1 cellular context compared by ENCODE assay signal in the genomic region with DNA sequence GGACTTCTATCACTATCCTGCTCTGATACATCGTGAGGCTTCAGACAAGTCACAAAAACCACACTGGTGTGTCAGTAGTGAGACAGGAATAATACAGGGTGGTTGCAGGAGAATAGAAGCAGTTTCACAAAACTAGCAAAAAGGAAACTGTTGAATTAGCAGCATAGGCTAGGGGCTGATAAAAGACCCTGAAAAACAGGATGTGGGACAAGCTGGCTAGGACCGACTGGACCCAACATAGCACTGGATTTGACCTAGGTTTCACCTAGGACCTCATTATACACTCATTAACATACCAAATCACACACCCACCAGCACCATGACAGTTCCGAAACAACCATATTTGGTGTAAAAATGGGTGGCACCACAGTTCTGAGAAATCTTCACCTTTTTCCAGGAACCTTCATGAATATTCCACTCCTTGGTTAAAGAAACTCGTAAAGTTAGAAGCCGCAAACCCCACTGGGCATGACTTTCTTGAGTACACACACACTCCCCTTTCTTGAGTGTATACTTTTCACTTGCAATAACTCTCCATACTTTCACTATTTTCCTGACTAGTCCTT.
A peak's percentile ranks its signal among the peaks of the same experiment; 100 is the strongest.
TF ChIP-seq lines count a peak whose summit lies in the region.

No MANE protein-coding gene starts in this region.

TF ChIP-seq in K562, 482 proteins besides CTCF, POLR2A, EP300 and RAD21 (continued from another document):
- TF ChIP-seq, protein P1, sequence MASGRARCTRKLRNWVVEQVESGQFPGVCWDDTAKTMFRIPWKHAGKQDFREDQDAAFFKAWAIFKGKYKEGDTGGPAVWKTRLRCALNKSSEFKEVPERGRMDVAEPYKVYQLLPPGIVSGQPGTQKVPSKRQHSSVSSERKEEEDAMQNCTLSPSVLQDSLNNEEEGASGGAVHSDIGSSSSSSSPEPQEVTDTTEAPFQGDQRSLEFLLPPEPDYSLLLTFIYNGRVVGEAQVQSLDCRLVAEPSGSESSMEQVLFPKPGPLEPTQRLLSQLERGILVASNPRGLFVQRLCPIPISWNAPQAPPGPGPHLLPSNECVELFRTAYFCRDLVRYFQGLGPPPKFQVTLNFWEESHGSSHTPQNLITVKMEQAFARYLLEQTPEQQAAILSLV (tag; IDR thresholded peaks at IDR 0.05), result no peak
- TF ChIP-seq NR2C1 (IDR thresholded peaks at IDR 0.05) (no peak), NR2C1 (tag; IDR thresholded peaks at IDR 0.05) (peak; percentile 5; the same call in 1 of the 2 replicates), ZNF146 (CRISPR knock-in tag; IDR thresholded peaks at IDR 0.05; ENCODE audit: unreplicated experiment) (peak; percentile 49), RNF2 (IDR thresholded peaks at IDR 0.05) (peak; percentile 71; the same call in 1 of the 2 replicates), ELF4 (CRISPR knock-in tag; IDR thresholded peaks at IDR 0.05) (0 out of 2 replicates have a peak, but pooled peaks have one; percentile 16), EWSR1 (IDR thresholded peaks at IDR 0.05; ENCODE audit: borderline replicate concordance, low read depth, partially characterized antibody) (no peak), SMARCB1 (IDR thresholded peaks at IDR 0.05; ENCODE audit: insufficient read length, low read depth) (no peak), NRF1 (conservative IDR thresholded peaks at IDR 0.05 in 1 of 2, IDR thresholded peaks at IDR 0.05 in 1 of 2) (peak in 1 of 2 experiments; percentile 18; a peak in 1 of 4 replicates), TCF3 (CRISPR knock-in tag; IDR thresholded peaks at IDR 0.05) (peak; percentile 45; the same call in 1 of the 2 replicates), GTF2F1 (IDR thresholded peaks at IDR 0.05; ENCODE audit: low read depth, low read length) (no peak), ETV5 (CRISPR knock-in tag; IDR thresholded peaks at IDR 0.05; ENCODE audit: low read depth) (peak; percentile 90; the same call in 1 of the 2 replicates), GATAD2A (IDR thresholded peaks at IDR 0.05) (no peak), CEBPG (CRISPR knock-in tag; IDR thresholded peaks at IDR 0.05) (no peak), CEBPG (tag; conservative IDR thresholded peaks at IDR 0.05 in 1 of 2, IDR thresholded peaks at IDR 0.05 in 1 of 2) (0 out of 4 replicates have a peak, but pooled peaks of 1 of the 2 experiments have one; percentile 23), DIDO1 (tag; IDR thresholded peaks at IDR 0.05; ENCODE audit: low read depth) (peak; percentile 37; the same call in 1 of the 2 replicates), FOSL1 (tag; conservative IDR thresholded peaks at IDR 0.05) (peak; percentile 60; the same call in 1 of the 2 replicates), JUND (IDR thresholded peaks at IDR 0.05; ENCODE audit: borderline replicate concordance, low read depth, low read length) (no peak), JUND (tag; IDR thresholded peaks at IDR 0.05; ENCODE audit: borderline replicate concordance, low read depth, low read length) (peak; percentile 36; the same call in 1 of the 3 replicates), SOX6 (IDR thresholded peaks at IDR 0.05) (0 out of 2 replicates have a peak, but pooled peaks have one; percentile 24), TEAD4 (IDR thresholded peaks at IDR 0.05; ENCODE audit: low read length) (peak; percentile 43; the same call in 1 of the 2 replicates), TEAD4 (CRISPR knock-in tag; IDR thresholded peaks at IDR 0.05; ENCODE audit: borderline replicate concordance) (no peak), ATF7 (IDR thresholded peaks at IDR 0.05) (peak; percentile 54; the same call in 1 of the 2 replicates), ERF (CRISPR knock-in tag; IDR thresholded peaks at IDR 0.05) (0 out of 2 replicates have a peak, but pooled peaks have one; percentile 29), ESRRA (IDR thresholded peaks at IDR 0.05; ENCODE audit: borderline replicate concordance, low read depth) (peak; percentile 77), SRF (CRISPR knock-in tag; IDR thresholded peaks at IDR 0.05) (peak; percentile 89 to 98), ZNF766 (CRISPR knock-in tag; conservative IDR thresholded peaks at IDR 0.05) (0 out of 2 replicates have a peak, but pooled peaks have one; percentile 38), ETV1 (tag; conservative IDR thresholded peaks at IDR 0.05; ENCODE audit: low read depth) (peak; percentile 80), NR2C2 (CRISPR knock-in tag; IDR thresholded peaks at IDR 0.05) (no peak), NR2C2 (tag; IDR thresholded peaks at IDR 0.05) (peak; percentile 51; the same call in 1 of the 2 replicates), SRSF1 (IDR thresholded peaks at IDR 0.05; ENCODE audit: low read depth, low read length) (no peak), MEF2D (tag; conservative IDR thresholded peaks at IDR 0.05; ENCODE audit: low read depth) (peak; percentile 50), RFX7 (CRISPR knock-in tag; IDR thresholded peaks at IDR 0.05) (0 out of 2 replicates have a peak, but pooled peaks have one; percentile 17), RBFOX2 (IDR thresholded peaks at IDR 0.05; ENCODE audit: low read depth, low read length) (peak; percentile 53), STAT5A (IDR thresholded peaks at IDR 0.05; ENCODE audit: borderline replicate concordance, low read length) (peak; percentile 96), ZNF584 (CRISPR knock-in tag; IDR thresholded peaks at IDR 0.05; ENCODE audit: low read depth) (peak; percentile 28; the same call in 1 of the 2 replicates), POLR2H (tag; IDR thresholded peaks at IDR 0.05; ENCODE audit: low read depth) (peak; percentile 80), CHD1 (IDR thresholded peaks at IDR 0.05; ENCODE audit: low read length) (no peak), SPI1 (IDR thresholded peaks at IDR 0.05; ENCODE audit: borderline replicate concordance, low read depth, low read length) (peak; percentile 51; the same call in 1 of the 2 replicates), TRIM28 (IDR thresholded peaks at IDR 0.05) (no peak)
- TF ChIP-seq, protein P2, sequence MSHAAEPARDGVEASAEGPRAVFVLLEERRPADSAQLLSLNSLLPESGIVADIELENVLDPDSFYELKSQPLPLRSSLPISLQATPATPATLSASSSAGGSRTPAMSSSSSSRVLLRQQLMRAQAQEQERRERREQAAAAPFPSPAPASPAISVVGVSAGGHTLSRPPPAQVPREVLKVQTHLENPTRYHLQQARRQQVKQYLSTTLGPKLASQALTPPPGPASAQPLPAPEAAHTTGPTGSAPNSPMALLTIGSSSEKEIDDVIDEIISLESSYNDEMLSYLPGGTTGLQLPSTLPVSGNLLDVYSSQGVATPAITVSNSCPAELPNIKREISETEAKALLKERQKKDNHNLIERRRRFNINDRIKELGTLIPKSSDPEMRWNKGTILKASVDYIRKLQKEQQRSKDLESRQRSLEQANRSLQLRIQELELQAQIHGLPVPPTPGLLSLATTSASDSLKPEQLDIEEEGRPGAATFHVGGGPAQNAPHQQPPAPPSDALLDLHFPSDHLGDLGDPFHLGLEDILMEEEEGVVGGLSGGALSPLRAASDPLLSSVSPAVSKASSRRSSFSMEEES (CRISPR knock-in tag; IDR thresholded peaks at IDR 0.05), result no peak
- TF ChIP-seq, protein P3, sequence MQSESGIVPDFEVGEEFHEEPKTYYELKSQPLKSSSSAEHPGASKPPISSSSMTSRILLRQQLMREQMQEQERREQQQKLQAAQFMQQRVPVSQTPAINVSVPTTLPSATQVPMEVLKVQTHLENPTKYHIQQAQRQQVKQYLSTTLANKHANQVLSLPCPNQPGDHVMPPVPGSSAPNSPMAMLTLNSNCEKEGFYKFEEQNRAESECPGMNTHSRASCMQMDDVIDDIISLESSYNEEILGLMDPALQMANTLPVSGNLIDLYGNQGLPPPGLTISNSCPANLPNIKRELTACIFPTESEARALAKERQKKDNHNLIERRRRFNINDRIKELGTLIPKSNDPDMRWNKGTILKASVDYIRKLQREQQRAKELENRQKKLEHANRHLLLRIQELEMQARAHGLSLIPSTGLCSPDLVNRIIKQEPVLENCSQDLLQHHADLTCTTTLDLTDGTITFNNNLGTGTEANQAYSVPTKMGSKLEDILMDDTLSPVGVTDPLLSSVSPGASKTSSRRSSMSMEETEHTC (IDR thresholded peaks at IDR 0.05), result no peak
- TF ChIP-seq, protein P4, sequence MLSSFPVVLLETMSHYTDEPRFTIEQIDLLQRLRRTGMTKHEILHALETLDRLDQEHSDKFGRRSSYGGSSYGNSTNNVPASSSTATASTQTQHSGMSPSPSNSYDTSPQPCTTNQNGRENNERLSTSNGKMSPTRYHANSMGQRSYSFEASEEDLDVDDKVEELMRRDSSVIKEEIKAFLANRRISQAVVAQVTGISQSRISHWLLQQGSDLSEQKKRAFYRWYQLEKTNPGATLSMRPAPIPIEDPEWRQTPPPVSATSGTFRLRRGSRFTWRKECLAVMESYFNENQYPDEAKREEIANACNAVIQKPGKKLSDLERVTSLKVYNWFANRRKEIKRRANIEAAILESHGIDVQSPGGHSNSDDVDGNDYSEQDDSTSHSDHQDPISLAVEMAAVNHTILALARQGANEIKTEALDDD (IDR thresholded peaks at IDR 0.05), result peak; percentile 66
- TF ChIP-seq, protein P5, sequence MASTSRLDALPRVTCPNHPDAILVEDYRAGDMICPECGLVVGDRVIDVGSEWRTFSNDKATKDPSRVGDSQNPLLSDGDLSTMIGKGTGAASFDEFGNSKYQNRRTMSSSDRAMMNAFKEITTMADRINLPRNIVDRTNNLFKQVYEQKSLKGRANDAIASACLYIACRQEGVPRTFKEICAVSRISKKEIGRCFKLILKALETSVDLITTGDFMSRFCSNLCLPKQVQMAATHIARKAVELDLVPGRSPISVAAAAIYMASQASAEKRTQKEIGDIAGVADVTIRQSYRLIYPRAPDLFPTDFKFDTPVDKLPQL (IDR thresholded peaks at IDR 0.05; ENCODE audit: extremely low read depth, insufficient read length), result no peak
- TF ChIP-seq, protein P6, sequence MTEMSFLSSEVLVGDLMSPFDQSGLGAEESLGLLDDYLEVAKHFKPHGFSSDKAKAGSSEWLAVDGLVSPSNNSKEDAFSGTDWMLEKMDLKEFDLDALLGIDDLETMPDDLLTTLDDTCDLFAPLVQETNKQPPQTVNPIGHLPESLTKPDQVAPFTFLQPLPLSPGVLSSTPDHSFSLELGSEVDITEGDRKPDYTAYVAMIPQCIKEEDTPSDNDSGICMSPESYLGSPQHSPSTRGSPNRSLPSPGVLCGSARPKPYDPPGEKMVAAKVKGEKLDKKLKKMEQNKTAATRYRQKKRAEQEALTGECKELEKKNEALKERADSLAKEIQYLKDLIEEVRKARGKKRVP (CRISPR knock-in tag; IDR thresholded peaks at IDR 0.05), result no peak
- TF ChIP-seq, protein P7, sequence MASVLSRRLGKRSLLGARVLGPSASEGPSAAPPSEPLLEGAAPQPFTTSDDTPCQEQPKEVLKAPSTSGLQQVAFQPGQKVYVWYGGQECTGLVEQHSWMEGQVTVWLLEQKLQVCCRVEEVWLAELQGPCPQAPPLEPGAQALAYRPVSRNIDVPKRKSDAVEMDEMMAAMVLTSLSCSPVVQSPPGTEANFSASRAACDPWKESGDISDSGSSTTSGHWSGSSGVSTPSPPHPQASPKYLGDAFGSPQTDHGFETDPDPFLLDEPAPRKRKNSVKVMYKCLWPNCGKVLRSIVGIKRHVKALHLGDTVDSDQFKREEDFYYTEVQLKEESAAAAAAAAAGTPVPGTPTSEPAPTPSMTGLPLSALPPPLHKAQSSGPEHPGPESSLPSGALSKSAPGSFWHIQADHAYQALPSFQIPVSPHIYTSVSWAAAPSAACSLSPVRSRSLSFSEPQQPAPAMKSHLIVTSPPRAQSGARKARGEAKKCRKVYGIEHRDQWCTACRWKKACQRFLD (CRISPR knock-in tag; IDR thresholded peaks at IDR 0.05), result peak; percentile 55; the same call in 1 of the 2 replicates
- TF ChIP-seq, protein P8, sequence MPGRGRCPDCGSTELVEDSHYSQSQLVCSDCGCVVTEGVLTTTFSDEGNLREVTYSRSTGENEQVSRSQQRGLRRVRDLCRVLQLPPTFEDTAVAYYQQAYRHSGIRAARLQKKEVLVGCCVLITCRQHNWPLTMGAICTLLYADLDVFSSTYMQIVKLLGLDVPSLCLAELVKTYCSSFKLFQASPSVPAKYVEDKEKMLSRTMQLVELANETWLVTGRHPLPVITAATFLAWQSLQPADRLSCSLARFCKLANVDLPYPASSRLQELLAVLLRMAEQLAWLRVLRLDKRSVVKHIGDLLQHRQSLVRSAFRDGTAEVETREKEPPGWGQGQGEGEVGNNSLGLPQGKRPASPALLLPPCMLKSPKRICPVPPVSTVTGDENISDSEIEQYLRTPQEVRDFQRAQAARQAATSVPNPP (IDR thresholded peaks at IDR 0.05; ENCODE audit: borderline replicate concordance, insufficient read depth, insufficient read length), result no peak
